Comparison of ENCODE assay signal across 10 cellular contexts in genomic region chr10:89643431-89643811, GRCh38. TPM values are rescaled to one million over a fixed set of nuclear protein-coding genes. Genes with fewer than 3 reads are reported as not detected.
A peak's percentile ranks its signal among the peaks of the same experiment; 100 is the strongest.
DNase-seq lines count a peak whose midpoint lies in the region; ATAC-seq and TF ChIP-seq lines count a peak whose summit lies in the region.
"Had no signal": no experiment of that assay in that cellular context is flagged by ENCODE, and none has a peak within 500 bp of the region (broad histone marks: within the 10 kb centered on the region; RNA-seq: fewer than 3 reads in every experiment).

No MANE protein-coding gene starts in this region.

- H4K20me1 ChIP-seq in fibroblast of lung (ENCODE audit: control insufficient read depth, extremely low read depth, insufficient read depth, low read length), result no peaks in the 10 kb centered on the region

- H2AFZ ChIP-seq in fibroblast of lung (ENCODE audit: low read length), result peak overlapping the region; percentile 92

- H3K9me3 ChIP-seq in CD8-positive, alpha-beta memory T cell (ENCODE audit: low read length), result no peaks in the 10 kb centered on the region
- H3K9me3 ChIP-seq in NT2/D1 (ENCODE audit: insufficient read depth, low read length), result no peaks in the 10 kb centered on the region
- no peaks in the 10 kb centered on the region for H3K9me3 ChIP-seq in fibroblast of lung (ENCODE audit: control insufficient read depth, insufficient read depth, low read depth, low read length)
- no peaks in the 10 kb centered on the region for H3K9me3 ChIP-seq in psoas muscle

- peaks cover 15% of the 10 kb centered on the region for H3K79me2 ChIP-seq in fibroblast of lung (ENCODE audit: control insufficient read depth, insufficient read depth, low read length)

- H3K36me3 ChIP-seq in CD8-positive, alpha-beta memory T cell (ENCODE audit: insufficient read depth, low read length), result no peaks in the 10 kb centered on the region
- H3K36me3 ChIP-seq in NT2/D1 (ENCODE audit: insufficient read depth, insufficient read length, low read length) (peaks cover 5% of the 10 kb centered on the region), fibroblast of lung (ENCODE audit: control insufficient read depth, insufficient read depth, low read length) (no peaks in the 10 kb centered on the region), psoas muscle (ENCODE audit: insufficient read depth in 1 of 2, low read depth in 1 of 2) (no peaks in the 10 kb centered on the region)

- H3K9me3 Mint-ChIP-seq in CD8-positive, alpha-beta memory T cell, result no peaks in the 10 kb centered on the region
- H3K9me3 Mint-ChIP-seq: HFFc6 had no signal

- H3K27me3 Mint-ChIP-seq in CD8-positive, alpha-beta memory T cell, result peaks cover 12 to 22% of the 10 kb centered on the region in 2 donors

- peak overlapping the region in 1 of 7 donors; percentile 24 for H3K4me3 Mint-ChIP-seq in CD8-positive, alpha-beta memory T cell
- H3K4me3 Mint-ChIP-seq: nephron progenitor cell had no signal

- H3K9ac ChIP-seq in NT2/D1 (ENCODE audit: insufficient read length, low read depth) (no peak overlapping the region), fibroblast of lung (ENCODE audit: insufficient read depth, low read length) (no peak overlapping the region)

- no peak overlapping the region for H3K27ac ChIP-seq in CD8-positive, alpha-beta memory T cell (ENCODE audit: low read depth, low read length)
- H3K27ac ChIP-seq in fibroblast of lung (ENCODE audit: insufficient read depth, low read length) (peak overlapping the region; percentile 57), psoas muscle (peak overlapping the region; percentile 93)

- H3K4me2 ChIP-seq in fibroblast of lung (ENCODE audit: extremely low read depth, insufficient read depth, low read length), result peak overlapping the region; percentile 92

- POLR2A ChIA-PET in CD8-positive, alpha-beta memory T cell (lab: Charles Lee), result interaction anchor here (1.3 kb wide), 1 partner anchor 58 kb away, joined by 5 read pairs; the partner anchor contains the start of gene KIF20B

- no peaks in the 10 kb centered on the region for H3K27me3 ChIP-seq in CD8-positive, alpha-beta memory T cell (ENCODE audit: insufficient read depth, low read length, poor library complexity, severe bottlenecking)
- H3K27me3 ChIP-seq in NT2/D1 (ENCODE audit: insufficient read depth, insufficient read length) (no peaks in the 10 kb centered on the region), fibroblast of lung (ENCODE audit: control insufficient read depth, insufficient read depth, low read length) (no peaks in the 10 kb centered on the region), psoas muscle (ENCODE audit: insufficient read depth in 3 of 3, low read length in 2 of 3) (no peaks in the 10 kb centered on the region)

- H3K27ac Mint-ChIP-seq in CD8-positive, alpha-beta memory T cell, result no peak overlapping the region
- H3K27ac Mint-ChIP-seq: HFFc6, nephron progenitor cell had no signal

- CTCF ChIA-PET in CD8-positive, alpha-beta memory T cell (lab: Charles Lee), result no interaction called here

- intact Hi-C loops in psoas muscle (cut with DNase I), result loop anchor here (5.0 to 10.0 kb wide), 2 partner anchors 59 to 349 kb away; partner anchors contain the start of gene KIF20B (in 1 of the 2)

- peak overlapping the region; percentile 64 for H3K4me3 ChIP-seq in CD8-positive, alpha-beta memory T cell (ENCODE audit: low read length)
- peak overlapping the region; percentile 56 for H3K4me3 ChIP-seq in NT2/D1 (ENCODE audit: insufficient read length, low read depth)
- H3K4me3 ChIP-seq in fibroblast of lung (replicated peaks in 1 of 4; ENCODE audit: control extremely low read depth in 1 of 4, insufficient read depth in 1 of 4, low read depth in 3 of 4, low read length in 4 of 4), result peak overlapping the region; percentile 67 to 81 (median 72)
- peak overlapping the region; percentile 94 for H3K4me3 ChIP-seq in psoas muscle

- peaks cover 0 to 2% (median 0%) of the 10 kb centered on the region in 3 donors for H3K36me3 Mint-ChIP-seq in CD8-positive, alpha-beta memory T cell

- peaks cover 8 to 9% (median 8%) of the 10 kb centered on the region in 3 donors for H3K4me1 Mint-ChIP-seq in CD8-positive, alpha-beta memory T cell

- no peak for TF ChIP-seq CTCF in fibroblast of lung (conservative IDR thresholded peaks at IDR 0.05 in 1 of 2, IDR thresholded peaks at IDR 0.05 in 1 of 2; ENCODE audit: low read depth in 1 of 2, low read length in 2 of 2)
- no peak for TF ChIP-seq CTCF in psoas muscle (IDR thresholded peaks at IDR 0.05)

- peaks cover 6% of the 10 kb centered on the region for H3K4me1 ChIP-seq in CD8-positive, alpha-beta memory T cell (ENCODE audit: insufficient read depth, low read length)
- no peaks in the 10 kb centered on the region for H3K4me1 ChIP-seq in NT2/D1 (ENCODE audit: insufficient read depth, insufficient read length)
- peaks cover 8% of the 10 kb centered on the region for H3K4me1 ChIP-seq in fibroblast of lung (ENCODE audit: control insufficient read depth, extremely low read depth, insufficient read depth, low read length)
- H3K4me1 ChIP-seq in psoas muscle, result peaks cover 48% of the 10 kb centered on the region

- no peak for ATAC-seq in psoas muscle
- ATAC-seq in HG02678 (IDR thresholded peaks at IDR 0.05; ENCODE audit: unreplicated experiment), result no peak
- ATAC-seq in GM19035 (IDR thresholded peaks at IDR 0.05; ENCODE audit: unreplicated experiment), result no peak

- WGBS in psoas muscle, 3 donors, result 0 to 3% (median 2%) methylated on average over 2 of the region's 2 CpGs

- no peak for DNase-seq in CD8-positive, alpha-beta memory T cell
- DNase-seq in NT2/D1 (ENCODE audit: low read depth, low spot score) (no peak), fibroblast of lung (ENCODE audit: low read depth in 2 of 2) (no peak), psoas muscle (no peak), SIG-M5 treated with dmso at 0.1 percent for 504 hours (lab: John Stamatoyannopoulos, UW; ENCODE audit: unreplicated experiment) (no peak), inferior parietal cortex (ENCODE audit: extremely low spot score) (no peak)

RNA-seq across cellular contexts. Expression of gene PANK1, which starts 1.6 kb away (rescaled TPM):
- 1 to 10 TPM; 3.7 to 4.9 TPM for total RNA-seq in CD8-positive, alpha-beta memory T cell
- polyA plus RNA-seq in CD8-positive, alpha-beta memory T cell, result 0.16 TPM
- total RNA-seq in fibroblast of lung (5.9 and 9.2 TPM in 2 replicates), psoas muscle (10 to 100 TPM in 3 of 4 donors, 1 to 10 TPM in 1; 3.5 to 17.0 (median 11.8) TPM)
- polyA plus RNA-seq in fibroblast of lung (4.2 and 5.3 TPM in 2 replicates), psoas muscle (1 to 10 TPM in 2 of 3 donors, under 1 TPM in 1; 0.91 to 6.3 (median 4.8) TPM)
- polyA plus RNA-seq in fibroblast of lung (2012), result 3.2 and 4.2 TPM in 2 replicates
- polyA minus RNA-seq in fibroblast of lung (ENCODE audit: low replicate concordance), result 0.55 and 3.2 TPM in 2 replicates

RNA-seq across cellular contexts. Expression of gene KIF20B, which starts 58.0 kb away (rescaled TPM):
- total RNA-seq in CD8-positive, alpha-beta memory T cell, result 10 to 100 TPM; 39.9 to 40.4 TPM
- polyA plus RNA-seq in CD8-positive, alpha-beta memory T cell, result 23.8 TPM
- total RNA-seq in fibroblast of lung (6.7 and 9.2 TPM in 2 replicates), psoas muscle (under 1 TPM; 0.54 to 0.84 (median 0.72) TPM)
- polyA plus RNA-seq in fibroblast of lung (5.6 and 13.7 TPM in 2 replicates), psoas muscle (under 1 TPM; 0.18 to 0.57 (median 0.49) TPM)
- polyA plus RNA-seq in fibroblast of lung (2012), result 4.2 and 10.8 TPM in 2 replicates
- polyA minus RNA-seq in fibroblast of lung (ENCODE audit: low replicate concordance), result 0.16 and 1.2 TPM in 2 replicates
